ENCODE assay signal across 26 cellular contexts in genomic region chr7:111229951-111230350, GRCh38.
DNase-seq lines count a peak whose midpoint lies in the region; ATAC-seq, FAIRE-seq and TF ChIP-seq lines count a peak whose summit lies in the region.
"Had no signal": no experiment of that assay in that cellular context is flagged by ENCODE, and none has a peak within 500 bp of the region (broad histone marks: within the 10 kb centered on the region; RNA-seq: fewer than 3 reads in every experiment).

No MANE protein-coding gene starts in this region.

- no peak overlapping the region for H3K56ac ChIP-seq in IMR-90 (ENCODE audit: extremely low read depth, insufficient read depth, low read length)

- H3K36me3 ChIP-seq in IMR-90 (ENCODE audit: control insufficient read depth, insufficient read depth, low read length) (no peaks in the 10 kb centered on the region), right lobe of liver (no peaks in the 10 kb centered on the region)
- H3K36me3 ChIP-seq: transverse colon had no signal

- no peak overlapping the region for H2BK5ac ChIP-seq in IMR-90 (ENCODE audit: low read depth, low read length, poor library complexity, severe bottlenecking)

- no peaks in the 10 kb centered on the region for H4K20me1 ChIP-seq in IMR-90 (ENCODE audit: insufficient read depth, low read length)

- H3K9me3 Mint-ChIP-seq in activated naive CD4-positive, alpha-beta T cell treated with anti-CD3 and anti-CD28 coated beads, Interleukin-2, amount 50 U/mL, for 72 hours: peaks cover 4 to 11% of the 10 kb centered on the region in 2 donors
- H3K9me3 Mint-ChIP-seq: activated CD4-positive, alpha-beta T cell treated with anti-CD3 and anti-CD28 coated beads, Interleukin-2, amount 10 ng/mL, durations not matched to agents 24 days and 14 days; activated naive CD4-positive, alpha-beta T cell treated with anti-CD3 and anti-CD28 coated beads, Interleukin-2, amount 50 U/mL, for 24 hours; CD14-positive monocyte; effector memory CD8-positive, alpha-beta T cell had no signal

- dilution Hi-C loops in IMR-90 (cut with HindIII; ENCODE audit: low sequenced_read_pairs, unreplicated experiment): no loop called here

- H2AK5ac ChIP-seq in IMR-90 (ENCODE audit: low read depth, low read length): no peak overlapping the region

- H3K36me3 Mint-ChIP-seq in activated naive CD4-positive, alpha-beta T cell treated with anti-CD3 and anti-CD28 coated beads, Interleukin-2, amount 50 U/mL, for 72 hours: no peaks in the 10 kb centered on the region
- H3K36me3 Mint-ChIP-seq: CD14-positive monocyte had no signal

- H2BK15ac ChIP-seq in IMR-90 (ENCODE audit: low read depth, low read length): no peak overlapping the region

- H2AK9ac ChIP-seq in IMR-90 (replicated peaks; ENCODE audit: low read depth, low read length, poor library complexity): no peak overlapping the region

- H3K4me2 ChIP-seq in IMR-90 (ENCODE audit: low read depth, low read length): no peak overlapping the region

- POLR2A ChIA-PET in IMR-90 (lab: Charles Lee; ENCODE audit: unreplicated experiment): no interaction called here

- H3K79me1 ChIP-seq in IMR-90 (ENCODE audit: low read depth in 1 of 2, low read length in 2 of 2): no peaks in the 10 kb centered on the region

- H3K4ac ChIP-seq in IMR-90 (ENCODE audit: low read depth, low read length): no peak overlapping the region

- in situ Hi-C loops in IMR-90 (cut with MboI; ENCODE audit: low sequenced_read_pairs) (no loop called here), astrocyte of the spinal cord (cut with HindIII; ENCODE audit: low sequenced_read_pairs) (no loop called here)

- no peak for TF ChIP-seq CTCF in IMR-90 (conservative IDR thresholded peaks at IDR 0.05; ENCODE audit: low read depth, low read length)
- no peak for TF ChIP-seq CTCF in astrocyte of the spinal cord (IDR thresholded peaks at IDR 0.05; ENCODE audit: low read depth, low read length)
- no peak for TF ChIP-seq CTCF in right lobe of liver (IDR thresholded peaks at IDR 0.05)

- no peak overlapping the region for H3K23ac ChIP-seq in IMR-90 (ENCODE audit: low read depth, low read length)

- H3K27me3 ChIP-seq in IMR-90 (ENCODE audit: control insufficient read depth, insufficient read depth, low read length) (no peaks in the 10 kb centered on the region), right lobe of liver (no peaks in the 10 kb centered on the region)
- H3K27me3 ChIP-seq: body of pancreas, gastroesophageal sphincter, transverse colon had no signal

- no peak overlapping the region; the same call in 1 of the 2 replicates for H4K5ac ChIP-seq in IMR-90 (ENCODE audit: low read depth, low read length)

- H3K27ac ChIP-seq in IMR-90 (ENCODE audit: insufficient read depth, low read length) (no peak overlapping the region), right lobe of liver (no peak overlapping the region)
- H3K27ac ChIP-seq: body of pancreas, gastroesophageal sphincter, transverse colon had no signal

- no peak for FAIRE-seq in H54 (lab: Jason Lieb, UNC)
- FAIRE-seq: GM12892, GM19239 had no signal

- H3K9me3 ChIP-seq in IMR-90 (ENCODE audit: control insufficient read depth, insufficient read depth, low read length) (no peaks in the 10 kb centered on the region), right lobe of liver (no peaks in the 10 kb centered on the region)
- H3K9me3 ChIP-seq: body of pancreas, gastroesophageal sphincter, transverse colon had no signal

- H3K9me1 ChIP-seq in IMR-90 (ENCODE audit: insufficient read depth, low read length): peaks cover 3% of the 10 kb centered on the region

- no TSS peak for BruUV-seq in IMR-90 (replicated peaks; lab: Mats Ljungman, UMichigan)

- H3K4me1 ChIP-seq in IMR-90 (ENCODE audit: control insufficient read depth, insufficient read depth, low read length): peaks cover 3% of the 10 kb centered on the region
- H3K4me1 ChIP-seq in right lobe of liver: no peaks in the 10 kb centered on the region
- H3K4me1 ChIP-seq: body of pancreas, gastroesophageal sphincter, transverse colon had no signal

- no peak overlapping the region for H2AFZ ChIP-seq in IMR-90 (replicated peaks; ENCODE audit: low read length, poor library complexity)

- H3K9ac ChIP-seq in IMR-90 (ENCODE audit: low read depth, low read length): no peak overlapping the region

- no peak overlapping the region for H3K4me3 ChIP-seq in IMR-90 (ENCODE audit: insufficient read depth, low read depth, low read length)
- H3K4me3 ChIP-seq in astrocyte of the spinal cord (ENCODE audit: low read depth, low read length): no peak overlapping the region
- H3K4me3 ChIP-seq in right lobe of liver: no peak overlapping the region
- H3K4me3 ChIP-seq: body of pancreas, gastroesophageal sphincter, transverse colon had no signal

- no peak for TF ChIP-seq RAD21 in IMR-90 (IDR thresholded peaks at IDR 0.05; ENCODE audit: low read length)

- DNase-seq in AG20443 (ENCODE audit: low spot score): peak; percentile 27
- no peak for DNase-seq in IMR-90
- DNase-seq in astrocyte of the spinal cord (ENCODE audit: low read depth, low spot score): peak; percentile 11
- DNase-seq in myocyte (ENCODE audit: low read depth): peak; percentile 44
- no peak for DNase-seq in activated naive CD4-positive, alpha-beta T cell treated with anti-CD3 and anti-CD28 coated beads, Interleukin-2, amount 50 U/mL, for 72 hours (ENCODE audit: low spot score in 2 of 2)
- no peak for DNase-seq in H54 (ENCODE audit: insufficient read length, low spot score)
- DNase-seq in UCSD-AML1 (lab: John Stamatoyannopoulos, UW; ENCODE audit: unreplicated experiment): no peak
- no peak for DNase-seq in right lobe of liver
- DNase-seq: activated CD4-positive, alpha-beta T cell treated with anti-CD3 and anti-CD28 coated beads, Interleukin-2, amount 10 ng/mL, durations not matched to agents 24 days and 14 days; body of pancreas; effector memory CD8-positive, alpha-beta T cell; GF-D8; mammary epithelial cell; naive thymus-derived CD4-positive, alpha-beta T cell; NCI-H1105 treated with DMSO at 0.1 percent for 48 hours; NCI-H2029 treated with DMSO at 0.1 percent for 48 hours; NCI-H82; PC-3; SIG-M5; transverse colon had no signal

- H3K18ac ChIP-seq in IMR-90 (ENCODE audit: low read depth, low read length): no peak overlapping the region

- no peak overlapping the region for H4K8ac ChIP-seq in IMR-90 (ENCODE audit: low read depth in 2 of 2, low read length in 2 of 2)

- no peak overlapping the region for H4K91ac ChIP-seq in IMR-90 (ENCODE audit: insufficient read depth, low read depth, low read length)

- no peak overlapping the region for H3K27ac Mint-ChIP-seq in activated naive CD4-positive, alpha-beta T cell treated with anti-CD3 and anti-CD28 coated beads, Interleukin-2, amount 50 U/mL, for 72 hours
- H3K27ac Mint-ChIP-seq: activated CD4-positive, alpha-beta T cell treated with anti-CD3 and anti-CD28 coated beads, Interleukin-2, amount 10 ng/mL, durations not matched to agents 24 days and 14 days; activated naive CD4-positive, alpha-beta T cell treated with anti-CD3 and anti-CD28 coated beads, Interleukin-2, amount 50 U/mL, for 24 hours; effector memory CD8-positive, alpha-beta T cell had no signal

- CTCF ChIA-PET in IMR-90 (lab: Yijun Ruan, JAX): no interaction called here

- H2BK20ac ChIP-seq in IMR-90 (ENCODE audit: low read depth, low read length): no peak overlapping the region

- intact Hi-C loops in IMR-90 (cut with micrococcal nuclease) (no loop called here), right lobe of liver (cut with DNase I) (no loop called here)

- no CpG with 5 or more reads among the region's 2 CpGs for WGBS in IMR-90 (ENCODE audit: extremely low coverage in 2 of 2, insufficient read length in 1 of 2), 2 experiments
- WGBS in right lobe of liver (ENCODE audit: insufficient coverage, low coverage, low lambda C conversion rate, missing lambda C conversion rate): 68% methylated on average over 2 of the region's 2 CpGs

- no peak overlapping the region for H3K14ac ChIP-seq in IMR-90 (replicated peaks; ENCODE audit: low read depth, low read length)

- TF ChIP-seq POLR2A in IMR-90 (IDR thresholded peaks at IDR 0.05; ENCODE audit: low read depth, low read length) (no peak), H54 (IDR thresholded peaks at IDR 0.05; ENCODE audit: low read depth, low read length) (no peak), right lobe of liver (IDR thresholded peaks at IDR 0.05) (no peak)

- ATAC-seq in IMR-90 (ENCODE audit: low read depth): peak; percentile 28; the same call in 1 of the 2 replicates
- no peak for ATAC-seq in activated naive CD4-positive, alpha-beta T cell treated with anti-CD3 and anti-CD28 coated beads, Interleukin-2, amount 50 U/mL, for 72 hours
- ATAC-seq in right lobe of liver: no peak
- ATAC-seq: body of pancreas; effector memory CD8-positive, alpha-beta T cell; esophagus mucosa; gastroesophageal sphincter; naive thymus-derived CD4-positive, alpha-beta T cell; PC-3 had no signal

- H2BK120ac ChIP-seq in IMR-90 (ENCODE audit: low read depth, low read length): no peak overlapping the region

TF ChIP-seq in IMR-90, 13 proteins besides CTCF, POLR2A, EP300 and RAD21 (continues in another document):
- TF ChIP-seq, protein P1, sequence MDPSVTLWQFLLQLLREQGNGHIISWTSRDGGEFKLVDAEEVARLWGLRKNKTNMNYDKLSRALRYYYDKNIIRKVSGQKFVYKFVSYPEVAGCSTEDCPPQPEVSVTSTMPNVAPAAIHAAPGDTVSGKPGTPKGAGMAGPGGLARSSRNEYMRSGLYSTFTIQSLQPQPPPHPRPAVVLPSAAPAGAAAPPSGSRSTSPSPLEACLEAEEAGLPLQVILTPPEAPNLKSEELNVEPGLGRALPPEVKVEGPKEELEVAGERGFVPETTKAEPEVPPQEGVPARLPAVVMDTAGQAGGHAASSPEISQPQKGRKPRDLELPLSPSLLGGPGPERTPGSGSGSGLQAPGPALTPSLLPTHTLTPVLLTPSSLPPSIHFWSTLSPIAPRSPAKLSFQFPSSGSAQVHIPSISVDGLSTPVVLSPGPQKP (IDR thresholded peaks at IDR 0.05; ENCODE audit: borderline replicate concordance, low read depth, low read length): no peak
- TF ChIP-seq RCOR1 (IDR thresholded peaks at IDR 0.05; ENCODE audit: insufficient replicate concordance, low read length) (no peak), CHD1 (IDR thresholded peaks at IDR 0.05; ENCODE audit: low read depth, low read length) (no peak), SMC3 (IDR thresholded peaks at IDR 0.05; ENCODE audit: low read depth, low read length) (no peak), MAFK (IDR thresholded peaks at IDR 0.05; ENCODE audit: low read depth, low read length) (no peak), FOS (IDR thresholded peaks at IDR 0.05; ENCODE audit: low read depth, low read length) (no peak), MXI1 (IDR thresholded peaks at IDR 0.05; ENCODE audit: borderline replicate concordance, low read depth, low read length) (no peak), MAZ (IDR thresholded peaks at IDR 0.05; ENCODE audit: borderline replicate concordance, low read depth, low read length) (no peak), BHLHE40 (IDR thresholded peaks at IDR 0.05; ENCODE audit: low read depth, low read length) (no peak), NFE2L2 (IDR thresholded peaks at IDR 0.05; ENCODE audit: low read depth, low read length) (no peak)

Comparison
In these comparisons a context has a peak if more than half of its experiments do, and no peak if none do; other contexts are left out.
1. DNase-seq: peak in AG20443 (single experiment), astrocyte of the spinal cord (single experiment) and myocyte (single experiment); none in IMR-90 (single experiment), activated naive CD4-positive, alpha-beta T cell treated with anti-CD3 and anti-CD28 coated beads, Interleukin-2, amount 50 U/mL, for 72 hours (0 of 2), H54 (single experiment), UCSD-AML1 (single experiment) and right lobe of liver (0 of 3).